ENCODE assay signal across 1 cellular context in the genomic region with DNA sequence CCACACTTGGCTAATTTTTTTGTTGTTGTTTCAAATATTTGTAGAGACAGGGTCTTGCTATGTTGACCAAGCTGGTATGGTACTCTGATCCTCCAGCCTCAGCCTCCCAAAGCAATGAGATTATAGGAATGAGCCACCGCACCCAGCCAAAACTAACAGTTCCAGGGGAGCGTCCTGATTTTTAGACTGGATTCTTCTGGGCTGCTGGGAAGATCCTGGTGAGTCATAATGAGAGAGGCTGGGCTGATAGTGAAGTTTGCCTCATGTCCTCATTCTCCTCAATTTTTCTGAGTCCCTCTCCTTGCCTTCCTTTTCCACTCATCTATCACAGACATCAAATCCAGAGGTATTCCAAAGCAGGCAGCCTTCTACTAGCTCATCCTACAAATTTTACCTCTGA.
TF ChIP-seq lines count a peak whose summit lies in the region.

No MANE protein-coding gene starts in this region.

TF ChIP-seq in H1, 55 proteins besides CTCF, POLR2A, EP300 and RAD21:
- TF ChIP-seq NRF1 (IDR thresholded peaks at IDR 0.05; ENCODE audit: low read depth, low read length) (no peak), CHD7 (IDR thresholded peaks at IDR 0.05; ENCODE audit: insufficient replicate concordance, low read length) (no peak), BRCA1 (IDR thresholded peaks at IDR 0.05; ENCODE audit: low read depth, low read length) (no peak), EZH2 (IDR thresholded peaks at IDR 0.05; ENCODE audit: low read depth, low read length, severe bottlenecking) (no peak), ASH2L (IDR thresholded peaks at IDR 0.05; ENCODE audit: low read length) (no peak), CREB1 (IDR thresholded peaks at IDR 0.05) (no peak), RBBP5 (IDR thresholded peaks at IDR 0.05; ENCODE audit: borderline replicate concordance, low read depth, low read length) (no peak), JUND (IDR thresholded peaks at IDR 0.05; ENCODE audit: low read length) (no peak), TAF7 (optimal IDR thresholded peaks at IDR 0.05; ENCODE audit: borderline replicate concordance, low read depth, low read length) (no peak), JUN (IDR thresholded peaks at IDR 0.05; ENCODE audit: low read depth, low read length) (no peak)
